8 cellular contexts compared by ENCODE assay signal in the genomic region with DNA sequence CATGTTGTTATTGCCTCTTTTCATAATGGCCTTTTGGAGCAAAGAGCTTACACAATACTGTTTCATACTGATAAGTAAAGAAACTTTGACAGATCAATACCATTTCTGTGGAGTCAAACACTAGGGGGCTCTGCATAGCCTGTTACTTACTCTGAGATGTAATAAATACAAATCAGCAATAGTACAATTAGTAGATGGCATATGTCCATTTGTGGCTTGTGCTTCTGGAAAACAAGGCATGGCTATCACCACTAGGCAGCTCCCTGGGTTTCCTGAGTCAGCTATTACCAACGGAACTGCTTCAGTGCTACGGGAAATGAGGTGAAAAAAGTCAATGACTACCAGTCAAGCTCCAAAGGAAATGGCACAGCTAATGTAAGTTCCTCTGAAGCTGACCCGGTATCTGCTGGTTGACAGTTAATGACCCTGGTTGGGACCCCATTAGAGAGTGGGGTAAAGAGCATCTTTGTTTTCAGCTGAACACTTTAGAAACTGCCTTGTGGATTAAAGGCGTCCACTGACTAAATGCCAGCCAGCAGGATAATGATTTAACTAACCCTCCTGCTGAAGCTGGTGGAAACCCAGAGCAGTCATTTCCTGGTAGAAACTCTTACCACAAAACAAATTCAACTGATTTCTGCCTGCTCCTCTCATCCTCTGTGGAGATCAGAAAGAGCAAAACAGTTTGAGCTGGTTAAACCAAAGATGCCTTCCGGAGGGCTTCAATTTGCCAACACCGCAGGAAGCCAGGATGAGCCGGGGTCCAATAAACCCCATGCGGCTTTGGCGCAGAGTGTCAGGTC.
DNase-seq lines count a peak whose midpoint lies in the region; ATAC-seq and TF ChIP-seq lines count a peak whose summit lies in the region.

No MANE protein-coding gene starts in this region.

- H3K27ac ChIP-seq in OCI-LY1 (ENCODE audit: low read depth, low read length, poor library complexity, severe bottlenecking) (no peak overlapping the region), liver (ENCODE audit: low read depth in 1 of 2, low read length in 2 of 2) (peak overlapping the region; percentile 19 to 25)

- DNase-seq in GM12865 (ENCODE audit: low read depth) (peak; percentile 22), astrocyte of the hippocampus (ENCODE audit: low read depth, low spot score) (peak; percentile 57), activated gamma-delta T cell treated with Interleukin-2 at 50 U/mL for 16 hours (no peak), COLO829 (ENCODE audit: low spot score) (no peak)

- no peak overlapping the region for H3K4me2 ChIP-seq in OCI-LY1 (ENCODE audit: low read length)

- TF ChIP-seq RAD21 in liver (IDR thresholded peaks at IDR 0.05) = peak; percentile 87

- WGBS in liver = 43% methylated on average over 9 of the region's 9 CpGs

- H3F3A ChIP-seq in OCI-LY1 (ENCODE audit: insufficient read depth, low read length) = no peaks in the 10 kb centered on the region

- H3K79me2 ChIP-seq in OCI-LY1 (ENCODE audit: insufficient read depth, low read length) = no peaks in the 10 kb centered on the region

- H3K4me1 ChIP-seq in OCI-LY1 (ENCODE audit: insufficient read depth, low read length, severe bottlenecking) (no peaks in the 10 kb centered on the region), liver (ENCODE audit: control insufficient read depth in 4 of 4, insufficient read depth in 4 of 4, low read length in 3 of 4) (peaks cover 0 to 11% (median 5%) of the 10 kb centered on the region in 4 donors)

- H3K9me3 ChIP-seq in OCI-LY1 (ENCODE audit: low read length) (no peaks in the 10 kb centered on the region), liver (ENCODE audit: control insufficient read depth in 4 of 4, low read length in 3 of 4) (no peaks in the 10 kb centered on the region)

- H2AFZ ChIP-seq in OCI-LY1 (ENCODE audit: low read length) = no peak overlapping the region

- no peak for ATAC-seq in GM21390 (IDR thresholded peaks at IDR 0.05; ENCODE audit: unreplicated experiment)
- ATAC-seq in HG02798 (IDR thresholded peaks at IDR 0.05; ENCODE audit: poor library complexity, unreplicated experiment) = no peak

- no peak overlapping the region for H3K4me3 ChIP-seq in GM12865 (ENCODE audit: low read depth, low read length)
- no peak overlapping the region for H3K4me3 ChIP-seq in OCI-LY1 (ENCODE audit: low read depth, low read length, poor library complexity, severe bottlenecking)
- H3K4me3 ChIP-seq in liver (ENCODE audit: low read depth in 1 of 3, low read length in 3 of 3) = no peak overlapping the region

- no peaks in the 10 kb centered on the region for H3K36me3 ChIP-seq in OCI-LY1 (ENCODE audit: insufficient read depth, low read length)
- no peaks in the 10 kb centered on the region for H3K36me3 ChIP-seq in liver (ENCODE audit: control insufficient read depth in 4 of 4, insufficient read depth in 3 of 4, low read depth in 1 of 4, low read length in 3 of 4)

- H3K9me2 ChIP-seq in OCI-LY1 (ENCODE audit: low read depth, low read length) = no peaks in the 10 kb centered on the region

- TF ChIP-seq CTCF in GM12865 (IDR thresholded peaks at IDR 0.05; ENCODE audit: insufficient read depth, low read depth, low read length, missing control alignments) (peak; percentile 21), OCI-LY1 (IDR thresholded peaks at IDR 0.05; ENCODE audit: low read length) (peak; percentile 21; the same call in 1 of the 2 replicates), liver (IDR thresholded peaks at IDR 0.05; ENCODE audit: low read depth, low read length, missing input control) (peak; percentile 68)

- H3K9ac ChIP-seq in OCI-LY1 (ENCODE audit: low read length) (no peak overlapping the region), liver (ENCODE audit: low read depth in 1 of 2, low read length in 2 of 2) (no peak overlapping the region)

- no peaks in the 10 kb centered on the region for H3K27me3 ChIP-seq in OCI-LY1 (ENCODE audit: insufficient read depth, low read length)
- no peaks in the 10 kb centered on the region for H3K27me3 ChIP-seq in liver (ENCODE audit: control insufficient read depth in 4 of 4, insufficient read depth in 4 of 4, low read length in 3 of 4)

- no peaks in the 10 kb centered on the region for H4K20me1 ChIP-seq in OCI-LY1 (ENCODE audit: insufficient read depth, low read length)

TF ChIP-seq in liver, 16 proteins besides CTCF, POLR2A, EP300 and RAD21:
- peak; percentile 84 for TF ChIP-seq NR2F2 (IDR thresholded peaks at IDR 0.05)
- peak in 1 of 2 donors; percentile 12 for TF ChIP-seq EGR1 (IDR thresholded peaks at IDR 0.05; ENCODE audit: low read depth in 2 of 2)
- no peak for TF ChIP-seq HNF4G (IDR thresholded peaks at IDR 0.05)
- peak; percentile 38 to 51 for TF ChIP-seq RXRA (IDR thresholded peaks at IDR 0.05)
- no peak for TF ChIP-seq TAF1 (conservative IDR thresholded peaks at IDR 0.05)
- TF ChIP-seq, protein P1, sequence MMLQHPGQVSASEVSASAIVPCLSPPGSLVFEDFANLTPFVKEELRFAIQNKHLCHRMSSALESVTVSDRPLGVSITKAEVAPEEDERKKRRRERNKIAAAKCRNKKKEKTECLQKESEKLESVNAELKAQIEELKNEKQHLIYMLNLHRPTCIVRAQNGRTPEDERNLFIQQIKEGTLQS (IDR thresholded peaks at IDR 0.05) = no peak
- peak in 1 of 2 donors; percentile 70 for TF ChIP-seq JUND (IDR thresholded peaks at IDR 0.05)
- TF ChIP-seq SP1 (IDR thresholded peaks at IDR 0.05) = peak; percentile 70
- peak; percentile 56 for TF ChIP-seq FOXA2 (IDR thresholded peaks at IDR 0.05)
- TF ChIP-seq GABPA (IDR thresholded peaks at IDR 0.05 in 1 of 2, conservative IDR thresholded peaks at IDR 0.05 in 1 of 2) = peak in 1 of 2 donors; percentile 52
- TF ChIP-seq HNF4A (conservative IDR thresholded peaks at IDR 0.05) = peak; percentile 59 to 78
- TF ChIP-seq, protein P2, sequence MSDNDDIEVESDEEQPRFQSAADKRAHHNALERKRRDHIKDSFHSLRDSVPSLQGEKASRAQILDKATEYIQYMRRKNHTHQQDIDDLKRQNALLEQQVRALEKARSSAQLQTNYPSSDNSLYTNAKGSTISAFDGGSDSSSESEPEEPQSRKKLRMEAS (IDR thresholded peaks at IDR 0.05) = peak; percentile 82
- peak; percentile 80 for TF ChIP-seq YY1 (IDR thresholded peaks at IDR 0.05)
- TF ChIP-seq, protein P3, sequence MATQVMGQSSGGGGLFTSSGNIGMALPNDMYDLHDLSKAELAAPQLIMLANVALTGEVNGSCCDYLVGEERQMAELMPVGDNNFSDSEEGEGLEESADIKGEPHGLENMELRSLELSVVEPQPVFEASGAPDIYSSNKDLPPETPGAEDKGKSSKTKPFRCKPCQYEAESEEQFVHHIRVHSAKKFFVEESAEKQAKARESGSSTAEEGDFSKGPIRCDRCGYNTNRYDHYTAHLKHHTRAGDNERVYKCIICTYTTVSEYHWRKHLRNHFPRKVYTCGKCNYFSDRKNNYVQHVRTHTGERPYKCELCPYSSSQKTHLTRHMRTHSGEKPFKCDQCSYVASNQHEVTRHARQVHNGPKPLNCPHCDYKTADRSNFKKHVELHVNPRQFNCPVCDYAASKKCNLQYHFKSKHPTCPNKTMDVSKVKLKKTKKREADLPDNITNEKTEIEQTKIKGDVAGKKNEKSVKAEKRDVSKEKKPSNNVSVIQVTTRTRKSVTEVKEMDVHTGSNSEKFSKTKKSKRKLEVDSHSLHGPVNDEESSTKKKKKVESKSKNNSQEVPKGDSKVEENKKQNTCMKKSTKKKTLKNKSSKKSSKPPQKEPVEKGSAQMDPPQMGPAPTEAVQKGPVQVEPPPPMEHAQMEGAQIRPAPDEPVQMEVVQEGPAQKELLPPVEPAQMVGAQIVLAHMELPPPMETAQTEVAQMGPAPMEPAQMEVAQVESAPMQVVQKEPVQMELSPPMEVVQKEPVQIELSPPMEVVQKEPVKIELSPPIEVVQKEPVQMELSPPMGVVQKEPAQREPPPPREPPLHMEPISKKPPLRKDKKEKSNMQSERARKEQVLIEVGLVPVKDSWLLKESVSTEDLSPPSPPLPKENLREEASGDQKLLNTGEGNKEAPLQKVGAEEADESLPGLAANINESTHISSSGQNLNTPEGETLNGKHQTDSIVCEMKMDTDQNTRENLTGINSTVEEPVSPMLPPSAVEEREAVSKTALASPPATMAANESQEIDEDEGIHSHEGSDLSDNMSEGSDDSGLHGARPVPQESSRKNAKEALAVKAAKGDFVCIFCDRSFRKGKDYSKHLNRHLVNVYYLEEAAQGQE (IDR thresholded peaks at IDR 0.05) = peak; percentile 47
- TF ChIP-seq ZBTB33 (IDR thresholded peaks at IDR 0.05) = peak; percentile 34
- no peak for TF ChIP-seq FOXA1 (IDR thresholded peaks at IDR 0.05)

Comparison
In these comparisons a context has a peak if more than half of its experiments do, and no peak if none do; other contexts are left out.
1. DNase-seq: peak in GM12865 (single experiment) and astrocyte of the hippocampus (single experiment); none in activated gamma-delta T cell treated with Interleukin-2 at 50 U/mL for 16 hours (single experiment) and COLO829 (single experiment).
2. Peak in every context shown above with its lines, with median percentiles within 50 percentile points of each other: CTCF ChIP-seq.